In genomic region chr3:106589306-106589942, GRCh38 we compare ENCODE assay signal across 19 cellular contexts.
DNase-seq lines count a peak whose midpoint lies in the region; ATAC-seq and TF ChIP-seq lines count a peak whose summit lies in the region.
"Had no signal": no experiment of that assay in that cellular context is flagged by ENCODE, and none has a peak within 500 bp of the region (broad histone marks: within the 10 kb centered on the region; RNA-seq: fewer than 3 reads in every experiment).

No MANE protein-coding gene starts in this region.

- peaks cover 19% of the 10 kb centered on the region for H3K4me1 Mint-ChIP-seq in activated CD4-positive, alpha-beta T cell treated with anti-CD3 and anti-CD28 coated beads for 36 hours
- no peaks in the 10 kb centered on the region for H3K4me1 Mint-ChIP-seq in activated CD4-positive, alpha-beta T cell treated with anti-CD3 and anti-CD28 coated beads, Interleukin-2, amount 10 ng/mL, durations not matched to agents 7 days and 5 days
- peaks cover 16% of the 10 kb centered on the region for H3K4me1 Mint-ChIP-seq in activated T-helper 2 cell treated with anti-CD3 and anti-CD28 coated beads, Interferon-gamma antibody, Interleukin-2, Interleukin-4, amounts not matched to agents 10 μg/mL and 5 μg/mL and 100 μg/mL, durations not matched to agents 14 hours and 24 hours and 36 hours (ENCODE audit: low read depth)

- CTCF ChIA-PET in activated CD4-positive, alpha-beta T cell treated with anti-CD3 and anti-CD28 coated beads for 36 hours (lab: Charles Lee): no interaction called here
- CTCF ChIA-PET in activated CD4-positive, alpha-beta T cell treated with anti-CD3 and anti-CD28 coated beads, Interleukin-2, amount 10 ng/mL, durations not matched to agents 7 days and 5 days (lab: Charles Lee): interaction anchor here (0.8 kb wide), 1 partner anchor 256 kb away, joined by 3 read pairs; no protein-coding TSS in a partner anchor

- H3K27ac Mint-ChIP-seq in activated CD4-positive, alpha-beta T cell treated with anti-CD3 and anti-CD28 coated beads for 36 hours: no peak overlapping the region
- no peak overlapping the region for H3K27ac Mint-ChIP-seq in activated CD4-positive, alpha-beta T cell treated with anti-CD3 and anti-CD28 coated beads, Interleukin-2, amount 10 ng/mL, durations not matched to agents 7 days and 5 days
- peak overlapping the region; percentile 55 for H3K27ac Mint-ChIP-seq in activated T-helper 2 cell treated with anti-CD3 and anti-CD28 coated beads, Interferon-gamma antibody, Interleukin-2, Interleukin-4, amounts not matched to agents 10 μg/mL and 5 μg/mL and 100 μg/mL, durations not matched to agents 14 hours and 24 hours and 36 hours
- H3K27ac Mint-ChIP-seq: nephron progenitor cell had no signal

- no peak for TF ChIP-seq POLR2A in erythroblast (IDR thresholded peaks at IDR 0.05; ENCODE audit: low read length)

- POLR2A ChIA-PET in activated CD4-positive, alpha-beta T cell treated with anti-CD3 and anti-CD28 coated beads for 36 hours (lab: Charles Lee): no interaction called here
- POLR2A ChIA-PET in activated CD4-positive, alpha-beta T cell treated with anti-CD3 and anti-CD28 coated beads, Interleukin-2, amount 10 ng/mL, durations not matched to agents 7 days and 5 days (lab: Charles Lee): no interaction called here

- peaks cover 9% of the 10 kb centered on the region for H3K9me3 Mint-ChIP-seq in activated CD4-positive, alpha-beta T cell treated with anti-CD3 and anti-CD28 coated beads for 36 hours (ENCODE audit: low read depth)
- peaks cover 2% of the 10 kb centered on the region for H3K9me3 Mint-ChIP-seq in activated CD4-positive, alpha-beta T cell treated with anti-CD3 and anti-CD28 coated beads, Interleukin-2, amount 10 ng/mL, durations not matched to agents 7 days and 5 days
- peaks cover 15% of the 10 kb centered on the region for H3K9me3 Mint-ChIP-seq in activated T-helper 2 cell treated with anti-CD3 and anti-CD28 coated beads, Interferon-gamma antibody, Interleukin-2, Interleukin-4, amounts not matched to agents 10 μg/mL and 5 μg/mL and 100 μg/mL, durations not matched to agents 14 hours and 24 hours and 36 hours
- H3K9me3 Mint-ChIP-seq: nephron progenitor cell had no signal

- no peak overlapping the region for H3K4me3 Mint-ChIP-seq in activated CD4-positive, alpha-beta T cell treated with anti-CD3 and anti-CD28 coated beads for 36 hours
- no peak overlapping the region for H3K4me3 Mint-ChIP-seq in activated CD4-positive, alpha-beta T cell treated with anti-CD3 and anti-CD28 coated beads, Interleukin-2, amount 10 ng/mL, durations not matched to agents 7 days and 5 days
- no peak overlapping the region for H3K4me3 Mint-ChIP-seq in activated T-helper 2 cell treated with anti-CD3 and anti-CD28 coated beads, Interferon-gamma antibody, Interleukin-2, Interleukin-4, amounts not matched to agents 10 μg/mL and 5 μg/mL and 100 μg/mL, durations not matched to agents 14 hours and 24 hours and 36 hours (ENCODE audit: low read depth)
- H3K4me3 Mint-ChIP-seq: nephron progenitor cell had no signal

- peak; percentile 61 for ATAC-seq in activated CD4-positive, alpha-beta T cell treated with anti-CD3 and anti-CD28 coated beads for 36 hours
- ATAC-seq in sciatic nerve (peak; percentile 93), HG02571 (IDR thresholded peaks at IDR 0.05; ENCODE audit: unreplicated experiment) (no peak), HG03469 (IDR thresholded peaks at IDR 0.05; ENCODE audit: unreplicated experiment) (no peak)

- intact Hi-C loops in activated CD4-positive, alpha-beta T cell treated with anti-CD3 and anti-CD28 coated beads for 36 hours (cut with DNase I, micrococcal nuclease): no loop called here
- intact Hi-C loops in activated T-helper 2 cell treated with anti-CD3 and anti-CD28 coated beads, Interferon-gamma antibody, Interleukin-2, Interleukin-4, amounts not matched to agents 10 μg/mL and 5 μg/mL and 100 μg/mL, durations not matched to agents 14 hours and 24 hours and 36 hours (cut with micrococcal nuclease): loop anchor here (1.0 to 2.0 kb wide), 3 partner anchors 115 to 256 kb away; no protein-coding TSS in a partner anchor
- intact Hi-C loops in sciatic nerve (cut with DNase I): no loop called here

- DNase-seq in activated CD4-positive, alpha-beta T cell treated with anti-CD3 and anti-CD28 coated beads for 36 hours: peak; percentile 32
- DNase-seq in activated CD4-positive, alpha-beta T cell treated with anti-CD3 and anti-CD28 coated beads, Interleukin-2, amount 10 ng/mL, durations not matched to agents 7 days and 5 days: no peak
- DNase-seq in activated T-helper 2 cell treated with anti-CD3 and anti-CD28 coated beads, Interferon-gamma antibody, Interleukin-2, Interleukin-4, amounts not matched to agents 10 μg/mL and 5 μg/mL and 100 μg/mL, durations not matched to agents 14 hours and 24 hours and 36 hours (ENCODE audit: low spot score): no peak
- DNase-seq in fibroblast of peridontal ligament (ENCODE audit: extremely low read depth): peak; percentile 84
- DNase-seq in sciatic nerve (ENCODE audit: low spot score): no peak
- no peak for DNase-seq in erythroblast (lab: John Stamatoyannopoulos, UW)
- DNase-seq: 8988T; activated CD8-positive, alpha-beta memory T cell treated with anti-CD3 and anti-CD28 coated beads for 24 hours; activated naive CD4-positive, alpha-beta T cell; effector CD8-positive, alpha-beta T cell; lower lobe of right lung; NCI-H2029; NCI-H526; nephron progenitor cell; sigmoid colon; stimulated activated CD4-positive, alpha-beta T cell treated with anti-CD3 and anti-CD28 coated beads, Interleukin-4, amount 100 ng/mL, for 4 hours; transverse colon had no signal

- H3K27me3 Mint-ChIP-seq in activated CD4-positive, alpha-beta T cell treated with anti-CD3 and anti-CD28 coated beads for 36 hours: peaks cover 2% of the 10 kb centered on the region
- H3K27me3 Mint-ChIP-seq in activated CD4-positive, alpha-beta T cell treated with anti-CD3 and anti-CD28 coated beads, Interleukin-2, amount 10 ng/mL, durations not matched to agents 7 days and 5 days: peaks cover 2% of the 10 kb centered on the region
- H3K27me3 Mint-ChIP-seq in activated T-helper 2 cell treated with anti-CD3 and anti-CD28 coated beads, Interferon-gamma antibody, Interleukin-2, Interleukin-4, amounts not matched to agents 10 μg/mL and 5 μg/mL and 100 μg/mL, durations not matched to agents 14 hours and 24 hours and 36 hours (ENCODE audit: low read depth): no peaks in the 10 kb centered on the region

- H3K36me3 Mint-ChIP-seq in activated CD4-positive, alpha-beta T cell treated with anti-CD3 and anti-CD28 coated beads for 36 hours (ENCODE audit: low read depth): peaks cover 1% of the 10 kb centered on the region
- H3K36me3 Mint-ChIP-seq in activated CD4-positive, alpha-beta T cell treated with anti-CD3 and anti-CD28 coated beads, Interleukin-2, amount 10 ng/mL, durations not matched to agents 7 days and 5 days (ENCODE audit: low read depth): no peaks in the 10 kb centered on the region
- no peaks in the 10 kb centered on the region for H3K36me3 Mint-ChIP-seq in activated T-helper 2 cell treated with anti-CD3 and anti-CD28 coated beads, Interferon-gamma antibody, Interleukin-2, Interleukin-4, amounts not matched to agents 10 μg/mL and 5 μg/mL and 100 μg/mL, durations not matched to agents 14 hours and 24 hours and 36 hours (ENCODE audit: low read depth)

Comparison
In these comparisons a context has a peak if more than half of its experiments do, and no peak if none do; other contexts are left out.
1. DNase-seq: peak in activated CD4-positive, alpha-beta T cell treated with anti-CD3 and anti-CD28 coated beads for 36 hours (single experiment) and fibroblast of peridontal ligament (single experiment); none in activated CD4-positive, alpha-beta T cell treated with anti-CD3 and anti-CD28 coated beads, Interleukin-2, amount 10 ng/mL, durations not matched to agents 7 days and 5 days (single experiment), activated T-helper 2 cell treated with anti-CD3 and anti-CD28 coated beads, Interferon-gamma antibody, Interleukin-2, Interleukin-4, amounts not matched to agents 10 μg/mL and 5 μg/mL and 100 μg/mL, durations not matched to agents 14 hours and 24 hours and 36 hours (single experiment), sciatic nerve (single experiment) and erythroblast (0 of 2).
2. ATAC-seq: peak in activated CD4-positive, alpha-beta T cell treated with anti-CD3 and anti-CD28 coated beads for 36 hours (single experiment) and sciatic nerve (single experiment); none in HG02571 (single experiment) and HG03469 (single experiment).